ENCODE assay signal across 22 cellular contexts in genomic region chr16:77853125-77853524, GRCh38.
"Had no signal": no experiment of that assay in that cellular context is flagged by ENCODE, and none has a peak within 500 bp of the region (broad histone marks: within the 10 kb centered on the region; RNA-seq: fewer than 3 reads in every experiment).

No MANE protein-coding gene starts in this region.

- DNase-seq: activated CD4-positive, alpha-beta memory T cell treated with anti-CD3 and anti-CD28 coated beads, Interleukin-2, amount 10 ng/mL, durations not matched to agents 7 days and 5 days; activated CD4-positive, alpha-beta T cell treated with anti-CD3 and anti-CD28 coated beads for 48 hours; activated effector memory CD4-positive, alpha-beta T cell treated with Interleukin-2 at 50 U/mL for 16 hours; activated naive CD4-positive, alpha-beta T cell treated with anti-CD3 and anti-CD28 coated beads for 36 hours; activated naive CD8-positive, alpha-beta T cell treated with anti-CD3 and anti-CD28 coated beads, Interleukin-2, amount 10 ng/mL, durations not matched to agents 7 days and 5 days; activated T-cell treated with anti-CD3 and anti-CD28 coated beads, Interleukin-2, amount 50 U/mL, for 72 hours; amniotic stem cell; cortex of kidney; endodermal cell; esophagus squamous epithelium; gastrocnemius medialis; head of caudate nucleus; nephron progenitor cell; occipital lobe; right lobe of liver; stimulated activated CD4-positive, alpha-beta T cell treated with anti-CD3 and anti-CD28 coated beads, Interleukin-1b, Interleukin-23, amount 100 ng/mL, for 48 hours; T1000; transverse colon; uterus had no signal

- H3K9me3 ChIP-seq: breast epithelium, esophagus squamous epithelium, gastrocnemius medialis, right lobe of liver, transverse colon, uterus had no signal

- H3K4me1 ChIP-seq: breast epithelium, esophagus squamous epithelium, gastrocnemius medialis, right lobe of liver, transverse colon, uterus had no signal

- H3K36me3 ChIP-seq: breast epithelium, esophagus squamous epithelium, gastrocnemius medialis, right lobe of liver, transverse colon, uterus had no signal

- H3K4me3 ChIP-seq: breast epithelium, esophagus squamous epithelium, gastrocnemius medialis, right lobe of liver, skin epidermis, transverse colon, uterus had no signal

- ATAC-seq: activated T-cell treated with anti-CD3 and anti-CD28 coated beads, Interleukin-2, amount 50 U/mL, for 72 hours; gastrocnemius medialis; right lobe of liver; stimulated activated memory B cell treated with anti-CD40 and anti-IgM and Interleukin-4, amounts not matched to agents 10 μg/mL and 1 μg/mL and 100 μg/mL, for 72 hours had no signal

- H3K27ac ChIP-seq: breast epithelium, esophagus squamous epithelium, gastrocnemius medialis, right lobe of liver, skin epidermis, transverse colon, uterus had no signal

- H3K27me3 ChIP-seq: breast epithelium, esophagus squamous epithelium, gastrocnemius medialis, right lobe of liver, transverse colon, uterus had no signal
